ENCODE assay signal across 8 cellular contexts in the genomic region with DNA sequence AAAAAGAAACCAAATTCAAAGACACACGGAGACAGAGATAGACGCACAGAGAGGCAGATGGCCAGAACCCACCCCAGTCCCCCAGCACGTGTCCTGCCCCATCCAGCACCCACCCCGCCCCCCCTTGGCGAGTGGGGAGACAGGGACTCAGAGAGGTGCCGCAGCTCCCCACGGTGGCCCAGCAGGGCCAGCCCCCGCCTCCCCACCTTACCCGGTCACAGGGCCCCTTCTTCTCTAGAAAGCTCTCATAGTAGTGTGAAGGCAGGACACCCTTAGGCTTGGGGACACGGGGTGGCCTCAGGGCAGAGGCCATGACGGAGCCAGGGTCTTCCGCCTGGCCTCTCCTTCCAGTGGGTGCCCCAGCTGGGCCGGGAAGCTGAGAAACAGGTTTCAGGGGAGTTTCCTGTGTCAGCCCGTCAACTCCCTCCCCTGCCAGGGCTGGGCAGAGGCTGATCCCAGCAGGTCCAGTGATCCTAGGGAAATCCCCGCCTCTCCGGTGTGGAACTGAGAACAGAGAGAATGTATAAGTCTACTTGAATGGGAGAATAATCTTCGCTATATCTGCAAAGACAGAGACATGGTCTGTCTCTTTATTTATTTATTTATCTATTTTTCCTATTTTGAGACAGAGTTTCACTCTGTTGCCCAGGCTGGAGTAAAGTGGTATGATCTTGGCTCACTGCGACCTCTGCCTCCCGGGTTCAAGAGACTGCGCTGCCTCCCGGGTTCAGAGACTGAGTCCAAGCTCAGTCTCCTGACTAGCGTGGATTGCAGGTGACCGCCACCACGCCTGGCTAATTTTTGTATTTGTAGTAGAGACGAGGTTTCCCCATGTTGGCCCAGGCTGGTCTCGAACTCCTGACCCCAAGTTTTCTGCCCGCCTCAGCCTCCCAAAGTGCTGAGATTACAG. TPM values are rescaled to one million over a fixed set of nuclear protein-coding genes. Genes with fewer than 3 reads are reported as not detected.
DNase-seq lines count a peak whose midpoint lies in the region; ATAC-seq and TF ChIP-seq lines count a peak whose summit lies in the region.

Gene STAP2 (minus strand): TSS at position 387 of the 910 bp plus-strand sequence. CDS start 74 bp downstream, at position 313.

- H3K4me2 ChIP-seq in mesenchymal stem cell (ENCODE audit: low read length, poor library complexity, severe bottlenecking) = peak within 1 kb of the TSS; percentile 84

- H3K14ac ChIP-seq in mesenchymal stem cell (ENCODE audit: low read length in 2 of 2) = peak within 1 kb of the TSS in 1 of 2 experiments; percentile 35

- peak within 1 kb of the TSS in 1 of 2 experiments; percentile 10 for H2BK12ac ChIP-seq in mesenchymal stem cell (ENCODE audit: low read length in 2 of 2)

- H2AFZ ChIP-seq in mesenchymal stem cell (ENCODE audit: low read depth, low read length) = peak within 1 kb of the TSS; percentile 60

- H3K4me1 ChIP-seq in mesenchymal stem cell (ENCODE audit: control insufficient read depth, insufficient read depth, low read depth, low read length) (peaks cover 16% of the 10 kb centered on the region), upper lobe of left lung (peaks cover 11 to 22% (median 14%) of the 10 kb centered on the region in 4 donors)

- no peak within 1 kb of the TSS for H3K23ac ChIP-seq in mesenchymal stem cell (ENCODE audit: low read length in 2 of 2)

- H2AK5ac ChIP-seq in mesenchymal stem cell (ENCODE audit: low read length, severe bottlenecking) = no peak within 1 kb of the TSS

- H3K27ac ChIP-seq in mesenchymal stem cell (ENCODE audit: low read length, poor library complexity, severe bottlenecking) (peak within 1 kb of the TSS; percentile 30), upper lobe of left lung (peak within 1 kb of the TSS; percentile 75 to 89 (median 81))

- 57% methylated on average over 26 of the region's 27 CpGs for WGBS in mesenchymal stem cell
- WGBS in upper lobe of left lung, 2 donors = 38 to 42% methylated on average over 20 to 22 of the region's 27 CpGs

- ATAC-seq in upper lobe of left lung (ENCODE audit: low FRiP score in 2 of 2) = no peak

- H3K79me1 ChIP-seq in mesenchymal stem cell (replicated peaks; ENCODE audit: low read length, poor library complexity, severe bottlenecking) = peaks cover 6% of the 10 kb centered on the region

- peak within 1 kb of the TSS; percentile 56; the same call in 1 of the 2 replicates for H3K4me3 ChIP-seq in GM08714 (ENCODE audit: low read length)
- H3K4me3 ChIP-seq in mesenchymal stem cell (ENCODE audit: insufficient read depth in 1 of 2, low read depth in 1 of 2, low read length in 2 of 2) = peak within 1 kb of the TSS; percentile 57 to 81
- H3K4me3 ChIP-seq in upper lobe of left lung = peak within 1 kb of the TSS; percentile 19 to 56 (median 50)

- no peak for TF ChIP-seq EP300 in upper lobe of left lung (IDR thresholded peaks at IDR 0.05)

- peak within 1 kb of the TSS; percentile 91 for H4K8ac ChIP-seq in mesenchymal stem cell (ENCODE audit: low read length)

- DNase-seq in RPMI7951 (ENCODE audit: low read depth) (peak; percentile 51), dermis blood vessel endothelial cell (peak; percentile 42), mesenchymal stem cell (peak; percentile 31), upper lobe of left lung (peak; percentile 76 to 88), pons (ENCODE audit: low spot score) (no peak), hepatic stellate cell (ENCODE audit: low spot score) (no peak), T-helper 9 cell (no peak)

- H2BK5ac ChIP-seq in mesenchymal stem cell (ENCODE audit: low read depth, low read length, poor library complexity, severe bottlenecking) = peak within 1 kb of the TSS; percentile 37

- no peaks in the 10 kb centered on the region for H3K9me3 ChIP-seq in mesenchymal stem cell (ENCODE audit: control insufficient read depth, low read length)
- no peaks in the 10 kb centered on the region for H3K9me3 ChIP-seq in upper lobe of left lung

- no peak for TF ChIP-seq CTCF in upper lobe of left lung (IDR thresholded peaks at IDR 0.05)

- peak within 1 kb of the TSS; percentile 72 for H4K91ac ChIP-seq in mesenchymal stem cell (ENCODE audit: low read length)

- H3K9ac ChIP-seq in mesenchymal stem cell (ENCODE audit: low read length) = peak within 1 kb of the TSS; percentile 71

- peaks cover 0 to 3% of the 10 kb centered on the region in 2 experiments for H3K36me3 ChIP-seq in mesenchymal stem cell (ENCODE audit: control insufficient read depth in 1 of 2, insufficient read depth in 2 of 2, low read depth in 1 of 2, low read length in 2 of 2)
- no peaks in the 10 kb centered on the region for H3K36me3 ChIP-seq in upper lobe of left lung

- TF ChIP-seq POLR2A in upper lobe of left lung (IDR thresholded peaks at IDR 0.05) = peak in 1 of 4 donors; percentile 24

- H2BK15ac ChIP-seq in mesenchymal stem cell (ENCODE audit: low read depth, poor library complexity, severe bottlenecking) = peak within 1 kb of the TSS; percentile 63

- H3K18ac ChIP-seq in mesenchymal stem cell (ENCODE audit: low read depth in 1 of 2, low read length in 2 of 2) = peak within 1 kb of the TSS; percentile 28 to 35

- H3K27me3 ChIP-seq in mesenchymal stem cell (ENCODE audit: control insufficient read depth in 1 of 2, insufficient read depth in 1 of 2, low read length in 2 of 2) = no peaks in the 10 kb centered on the region
- no peaks in the 10 kb centered on the region for H3K27me3 ChIP-seq in upper lobe of left lung

- H3K4ac ChIP-seq in mesenchymal stem cell (ENCODE audit: low read depth in 1 of 2, low read length in 2 of 2) = peak within 1 kb of the TSS; percentile 29 to 54

- peak within 1 kb of the TSS; percentile 62 for H2BK120ac ChIP-seq in mesenchymal stem cell (ENCODE audit: low read depth, low read length)

RNA-seq across cellular contexts. Expression of gene STAP2, which starts in this region (rescaled TPM):
- 30.2 and 38.4 TPM in 2 replicates for total RNA-seq in RPMI7951 (2014; rRNA removed; shearing (Covaris generic))
- 28.1 and 36.6 TPM in 2 replicates for total RNA-seq in dermis blood vessel endothelial cell
- polyA plus RNA-seq in mesenchymal stem cell (2013, experiment 1 of 2) = 2.0 TPM
- 2.5 TPM for polyA plus RNA-seq in mesenchymal stem cell (2013, experiment 2 of 2)
- total RNA-seq in upper lobe of left lung = 10 to 100 TPM; 11.2 to 39.8 (median 14.7) TPM

Comparison
In these comparisons a context has a peak if more than half of its experiments do, and no peak if none do; other contexts are left out.
1. DNase-seq: peak in RPMI7951 (single experiment), dermis blood vessel endothelial cell (single experiment), mesenchymal stem cell (single experiment) and upper lobe of left lung (2 of 2); none in pons (single experiment), hepatic stellate cell (single experiment) and T-helper 9 cell (single experiment).
2. Peak in every context shown above with its lines, with median percentiles within 50 percentile points of each other: H3K4me3 ChIP-seq.